Comparison of ENCODE assay signal across 1 cellular context in the genomic region with DNA sequence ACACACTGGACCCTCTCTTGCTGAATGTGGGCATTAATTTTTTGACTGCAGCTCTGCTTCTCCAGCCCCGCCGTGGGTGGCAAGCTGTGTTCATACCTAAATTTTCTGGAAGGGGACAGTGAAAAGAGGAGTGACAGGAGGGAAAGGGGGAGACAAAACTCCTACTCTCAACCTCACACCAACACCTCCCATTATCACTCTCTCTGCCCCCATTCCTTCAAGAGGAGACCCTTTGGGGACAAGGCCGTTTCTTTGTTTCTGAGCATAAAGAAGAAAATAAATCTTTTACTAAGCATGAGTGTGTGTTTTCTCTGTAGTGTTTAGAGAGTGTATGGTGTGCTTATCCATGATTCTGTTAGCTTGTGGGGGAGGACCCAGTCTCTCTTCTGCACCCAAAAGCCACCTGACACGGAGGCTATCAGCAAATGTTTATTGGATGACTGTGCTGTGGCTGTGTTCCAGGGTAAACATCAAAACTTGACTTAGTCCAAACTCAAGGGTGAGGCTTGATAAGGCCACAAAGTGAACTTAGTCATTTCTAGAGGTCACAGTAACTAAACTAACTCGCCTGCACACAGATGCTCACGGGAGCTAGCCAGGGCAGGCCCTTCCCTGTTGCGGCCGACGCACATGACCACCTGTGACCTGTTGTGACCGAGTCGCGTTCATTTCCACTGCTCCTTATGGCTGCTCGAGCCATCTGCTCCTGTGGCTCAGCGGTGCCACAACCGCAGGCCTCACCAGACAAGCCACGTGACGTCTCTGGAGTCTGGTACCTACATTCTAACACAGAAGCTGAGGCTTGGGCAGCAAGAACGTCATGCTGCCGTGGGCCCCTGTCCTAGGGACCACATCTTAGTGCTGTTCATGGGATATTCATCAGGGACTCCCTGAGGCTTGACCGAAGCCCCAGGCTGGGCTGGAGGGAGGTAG.
TF ChIP-seq lines count a peak whose summit lies in the region.

No MANE protein-coding gene starts in this region.

TF ChIP-seq in HepG2, 621 proteins besides CTCF, POLR2A, EP300 and RAD21 (continued from another document and continues in another):
- TF ChIP-seq SOX13 (IDR thresholded peaks at IDR 0.05), result 0 out of 2 replicates have a peak, but pooled peaks have one; percentile 36
- peak in 1 of 2 experiments; percentile 82; a peak in 1 of 4 replicates for TF ChIP-seq SOX13 (CRISPR knock-in tag; conservative IDR thresholded peaks at IDR 0.05 in 1 of 2, IDR thresholded peaks at IDR 0.05 in 1 of 2)
- TF ChIP-seq SIX1 (CRISPR knock-in tag; IDR thresholded peaks at IDR 0.05; ENCODE audit: borderline replicate concordance), result 0 out of 2 replicates have a peak, but pooled peaks have one; percentile 24
- TF ChIP-seq, protein P1, sequence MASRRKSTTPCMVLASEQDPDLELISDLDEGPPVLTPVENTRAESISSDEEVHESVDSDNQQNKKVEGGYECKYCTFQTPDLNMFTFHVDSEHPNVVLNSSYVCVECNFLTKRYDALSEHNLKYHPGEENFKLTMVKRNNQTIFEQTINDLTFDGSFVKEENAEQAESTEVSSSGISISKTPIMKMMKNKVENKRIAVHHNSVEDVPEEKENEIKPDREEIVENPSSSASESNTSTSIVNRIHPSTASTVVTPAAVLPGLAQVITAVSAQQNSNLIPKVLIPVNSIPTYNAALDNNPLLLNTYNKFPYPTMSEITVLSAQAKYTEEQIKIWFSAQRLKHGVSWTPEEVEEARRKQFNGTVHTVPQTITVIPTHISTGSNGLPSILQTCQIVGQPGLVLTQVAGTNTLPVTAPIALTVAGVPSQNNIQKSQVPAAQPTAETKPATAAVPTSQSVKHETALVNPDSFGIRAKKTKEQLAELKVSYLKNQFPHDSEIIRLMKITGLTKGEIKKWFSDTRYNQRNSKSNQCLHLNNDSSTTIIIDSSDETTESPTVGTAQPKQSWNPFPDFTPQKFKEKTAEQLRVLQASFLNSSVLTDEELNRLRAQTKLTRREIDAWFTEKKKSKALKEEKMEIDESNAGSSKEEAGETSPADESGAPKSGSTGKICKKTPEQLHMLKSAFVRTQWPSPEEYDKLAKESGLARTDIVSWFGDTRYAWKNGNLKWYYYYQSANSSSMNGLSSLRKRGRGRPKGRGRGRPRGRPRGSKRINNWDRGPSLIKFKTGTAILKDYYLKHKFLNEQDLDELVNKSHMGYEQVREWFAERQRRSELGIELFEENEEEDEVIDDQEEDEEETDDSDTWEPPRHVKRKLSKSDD (CRISPR knock-in tag; IDR thresholded peaks at IDR 0.05; ENCODE audit: low read depth), result peak; percentile 83
- peak; percentile 46; the same call in 1 of the 2 replicates for TF ChIP-seq ISL2 (CRISPR knock-in tag; IDR thresholded peaks at IDR 0.05)
- no peak for TF ChIP-seq ATF7 (IDR thresholded peaks at IDR 0.05)
- TF ChIP-seq ATF7 (CRISPR knock-in tag; IDR thresholded peaks at IDR 0.05), result peak; percentile 34; the same call in 1 of the 2 replicates
- TF ChIP-seq ZNF570 (CRISPR knock-in tag; IDR thresholded peaks at IDR 0.05; ENCODE audit: borderline replicate concordance), result no peak
- TF ChIP-seq, protein P2, sequence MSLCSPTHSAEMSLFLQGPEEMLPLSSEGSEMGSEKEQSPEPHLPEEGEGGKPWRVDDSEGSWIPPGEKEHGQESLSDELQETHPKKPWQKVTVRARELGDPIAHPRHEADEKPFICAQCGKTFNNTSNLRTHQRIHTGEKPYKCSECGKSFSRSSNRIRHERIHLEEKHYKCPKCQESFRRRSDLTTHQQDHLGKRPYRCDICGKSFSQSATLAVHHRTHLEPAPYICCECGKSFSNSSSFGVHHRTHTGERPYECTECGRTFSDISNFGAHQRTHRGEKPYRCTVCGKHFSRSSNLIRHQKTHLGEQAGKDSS (CRISPR knock-in tag; IDR thresholded peaks at IDR 0.05; ENCODE audit: borderline replicate concordance, low read depth), result peak; percentile 62; the same call in 1 of the 2 replicates
- TF ChIP-seq, protein P3, sequence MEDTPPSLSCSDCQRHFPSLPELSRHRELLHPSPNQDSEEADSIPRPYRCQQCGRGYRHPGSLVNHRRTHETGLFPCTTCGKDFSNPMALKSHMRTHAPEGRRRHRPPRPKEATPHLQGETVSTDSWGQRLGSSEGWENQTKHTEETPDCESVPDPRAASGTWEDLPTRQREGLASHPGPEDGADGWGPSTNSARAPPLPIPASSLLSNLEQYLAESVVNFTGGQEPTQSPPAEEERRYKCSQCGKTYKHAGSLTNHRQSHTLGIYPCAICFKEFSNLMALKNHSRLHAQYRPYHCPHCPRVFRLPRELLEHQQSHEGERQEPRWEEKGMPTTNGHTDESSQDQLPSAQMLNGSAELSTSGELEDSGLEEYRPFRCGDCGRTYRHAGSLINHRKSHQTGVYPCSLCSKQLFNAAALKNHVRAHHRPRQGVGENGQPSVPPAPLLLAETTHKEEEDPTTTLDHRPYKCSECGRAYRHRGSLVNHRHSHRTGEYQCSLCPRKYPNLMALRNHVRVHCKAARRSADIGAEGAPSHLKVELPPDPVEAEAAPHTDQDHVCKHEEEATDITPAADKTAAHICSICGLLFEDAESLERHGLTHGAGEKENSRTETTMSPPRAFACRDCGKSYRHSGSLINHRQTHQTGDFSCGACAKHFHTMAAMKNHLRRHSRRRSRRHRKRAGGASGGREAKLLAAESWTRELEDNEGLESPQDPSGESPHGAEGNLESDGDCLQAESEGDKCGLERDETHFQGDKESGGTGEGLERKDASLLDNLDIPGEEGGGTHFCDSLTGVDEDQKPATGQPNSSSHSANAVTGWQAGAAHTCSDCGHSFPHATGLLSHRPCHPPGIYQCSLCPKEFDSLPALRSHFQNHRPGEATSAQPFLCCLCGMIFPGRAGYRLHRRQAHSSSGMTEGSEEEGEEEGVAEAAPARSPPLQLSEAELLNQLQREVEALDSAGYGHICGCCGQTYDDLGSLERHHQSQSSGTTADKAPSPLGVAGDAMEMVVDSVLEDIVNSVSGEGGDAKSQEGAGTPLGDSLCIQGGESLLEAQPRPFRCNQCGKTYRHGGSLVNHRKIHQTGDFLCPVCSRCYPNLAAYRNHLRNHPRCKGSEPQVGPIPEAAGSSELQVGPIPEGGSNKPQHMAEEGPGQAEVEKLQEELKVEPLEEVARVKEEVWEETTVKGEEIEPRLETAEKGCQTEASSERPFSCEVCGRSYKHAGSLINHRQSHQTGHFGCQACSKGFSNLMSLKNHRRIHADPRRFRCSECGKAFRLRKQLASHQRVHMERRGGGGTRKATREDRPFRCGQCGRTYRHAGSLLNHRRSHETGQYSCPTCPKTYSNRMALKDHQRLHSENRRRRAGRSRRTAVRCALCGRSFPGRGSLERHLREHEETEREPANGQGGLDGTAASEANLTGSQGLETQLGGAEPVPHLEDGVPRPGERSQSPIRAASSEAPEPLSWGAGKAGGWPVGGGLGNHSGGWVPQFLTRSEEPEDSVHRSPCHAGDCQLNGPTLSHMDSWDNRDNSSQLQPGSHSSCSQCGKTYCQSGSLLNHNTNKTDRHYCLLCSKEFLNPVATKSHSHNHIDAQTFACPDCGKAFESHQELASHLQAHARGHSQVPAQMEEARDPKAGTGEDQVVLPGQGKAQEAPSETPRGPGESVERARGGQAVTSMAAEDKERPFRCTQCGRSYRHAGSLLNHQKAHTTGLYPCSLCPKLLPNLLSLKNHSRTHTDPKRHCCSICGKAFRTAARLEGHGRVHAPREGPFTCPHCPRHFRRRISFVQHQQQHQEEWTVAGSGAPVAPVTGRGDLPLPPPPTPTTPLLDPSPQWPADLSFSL (CRISPR knock-in tag; IDR thresholded peaks at IDR 0.05), result no peak
- peak; percentile 31; the same call in 1 of the 2 replicates for TF ChIP-seq MEIS2 (CRISPR knock-in tag; IDR thresholded peaks at IDR 0.05)
- TF ChIP-seq ZNF605 (CRISPR knock-in tag; IDR thresholded peaks at IDR 0.05), result 0 out of 2 replicates have a peak, but pooled peaks have one; percentile 54
- TF ChIP-seq, protein P4, sequence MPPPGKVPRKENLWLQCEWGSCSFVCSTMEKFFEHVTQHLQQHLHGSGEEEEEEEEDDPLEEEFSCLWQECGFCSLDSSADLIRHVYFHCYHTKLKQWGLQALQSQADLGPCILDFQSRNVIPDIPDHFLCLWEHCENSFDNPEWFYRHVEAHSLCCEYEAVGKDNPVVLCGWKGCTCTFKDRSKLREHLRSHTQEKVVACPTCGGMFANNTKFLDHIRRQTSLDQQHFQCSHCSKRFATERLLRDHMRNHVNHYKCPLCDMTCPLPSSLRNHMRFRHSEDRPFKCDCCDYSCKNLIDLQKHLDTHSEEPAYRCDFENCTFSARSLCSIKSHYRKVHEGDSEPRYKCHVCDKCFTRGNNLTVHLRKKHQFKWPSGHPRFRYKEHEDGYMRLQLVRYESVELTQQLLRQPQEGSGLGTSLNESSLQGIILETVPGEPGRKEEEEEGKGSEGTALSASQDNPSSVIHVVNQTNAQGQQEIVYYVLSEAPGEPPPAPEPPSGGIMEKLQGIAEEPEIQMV (CRISPR knock-in tag; IDR thresholded peaks at IDR 0.05; ENCODE audit: low read depth), result peak; percentile 87; the same call in 1 of the 2 replicates
- TF ChIP-seq, protein P5, sequence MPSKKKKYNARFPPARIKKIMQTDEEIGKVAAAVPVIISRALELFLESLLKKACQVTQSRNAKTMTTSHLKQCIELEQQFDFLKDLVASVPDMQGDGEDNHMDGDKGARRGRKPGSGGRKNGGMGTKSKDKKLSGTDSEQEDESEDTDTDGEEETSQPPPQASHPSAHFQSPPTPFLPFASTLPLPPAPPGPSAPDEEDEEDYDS (CRISPR knock-in tag; IDR thresholded peaks at IDR 0.05), result peak; percentile 39; the same call in 1 of the 2 replicates
- TF ChIP-seq ELF3 (CRISPR knock-in tag; IDR thresholded peaks at IDR 0.05), result peak; percentile 56; the same call in 1 of the 2 replicates
- peak; percentile 97 for TF ChIP-seq FOXA3 (CRISPR knock-in tag; IDR thresholded peaks at IDR 0.05)
- TF ChIP-seq ZFY (CRISPR knock-in tag; IDR thresholded peaks at IDR 0.05), result peak; percentile 84
- TF ChIP-seq POLR2G (IDR thresholded peaks at IDR 0.05; ENCODE audit: low read depth, low read length), result peak; percentile 80
- peak; percentile 89 for TF ChIP-seq ZNF746 (CRISPR knock-in tag; IDR thresholded peaks at IDR 0.05)
- 0 out of 2 replicates have a peak, but pooled peaks have one; percentile 28 for TF ChIP-seq REPIN1 (CRISPR knock-in tag; IDR thresholded peaks at IDR 0.05; ENCODE audit: borderline replicate concordance, low read depth)
- TF ChIP-seq HMG20A (CRISPR knock-in tag; IDR thresholded peaks at IDR 0.05; ENCODE audit: borderline replicate concordance), result peak; percentile 83; the same call in 1 of the 2 replicates
- peak; percentile 37; the same call in 1 of the 2 replicates for TF ChIP-seq ZNF768 (CRISPR knock-in tag; IDR thresholded peaks at IDR 0.05)
- TF ChIP-seq ZNF543 (CRISPR knock-in tag; IDR thresholded peaks at IDR 0.05), result 0 out of 2 replicates have a peak, but pooled peaks have one; percentile 10
- peak; percentile 49; the same call in 1 of the 2 replicates for TF ChIP-seq FOXK1 (CRISPR knock-in tag; IDR thresholded peaks at IDR 0.05; ENCODE audit: borderline replicate concordance, low read depth)
- no peak for TF ChIP-seq ZNF782 (CRISPR knock-in tag; IDR thresholded peaks at IDR 0.05; ENCODE audit: borderline replicate concordance)
- TF ChIP-seq RFX5 (IDR thresholded peaks at IDR 0.05; ENCODE audit: low read depth, low read length), result no peak
- TF ChIP-seq ZNF282 (IDR thresholded peaks at IDR 0.05; ENCODE audit: partially characterized antibody), result no peak
- TF ChIP-seq MIER3 (CRISPR knock-in tag; IDR thresholded peaks at IDR 0.05; ENCODE audit: borderline replicate concordance), result peak; percentile 46
- TF ChIP-seq ZNF205 (CRISPR knock-in tag; IDR thresholded peaks at IDR 0.05), result peak; percentile 77
- TF ChIP-seq KAT8 (CRISPR knock-in tag; IDR thresholded peaks at IDR 0.05), result peak; percentile 77
- TF ChIP-seq, protein P6, sequence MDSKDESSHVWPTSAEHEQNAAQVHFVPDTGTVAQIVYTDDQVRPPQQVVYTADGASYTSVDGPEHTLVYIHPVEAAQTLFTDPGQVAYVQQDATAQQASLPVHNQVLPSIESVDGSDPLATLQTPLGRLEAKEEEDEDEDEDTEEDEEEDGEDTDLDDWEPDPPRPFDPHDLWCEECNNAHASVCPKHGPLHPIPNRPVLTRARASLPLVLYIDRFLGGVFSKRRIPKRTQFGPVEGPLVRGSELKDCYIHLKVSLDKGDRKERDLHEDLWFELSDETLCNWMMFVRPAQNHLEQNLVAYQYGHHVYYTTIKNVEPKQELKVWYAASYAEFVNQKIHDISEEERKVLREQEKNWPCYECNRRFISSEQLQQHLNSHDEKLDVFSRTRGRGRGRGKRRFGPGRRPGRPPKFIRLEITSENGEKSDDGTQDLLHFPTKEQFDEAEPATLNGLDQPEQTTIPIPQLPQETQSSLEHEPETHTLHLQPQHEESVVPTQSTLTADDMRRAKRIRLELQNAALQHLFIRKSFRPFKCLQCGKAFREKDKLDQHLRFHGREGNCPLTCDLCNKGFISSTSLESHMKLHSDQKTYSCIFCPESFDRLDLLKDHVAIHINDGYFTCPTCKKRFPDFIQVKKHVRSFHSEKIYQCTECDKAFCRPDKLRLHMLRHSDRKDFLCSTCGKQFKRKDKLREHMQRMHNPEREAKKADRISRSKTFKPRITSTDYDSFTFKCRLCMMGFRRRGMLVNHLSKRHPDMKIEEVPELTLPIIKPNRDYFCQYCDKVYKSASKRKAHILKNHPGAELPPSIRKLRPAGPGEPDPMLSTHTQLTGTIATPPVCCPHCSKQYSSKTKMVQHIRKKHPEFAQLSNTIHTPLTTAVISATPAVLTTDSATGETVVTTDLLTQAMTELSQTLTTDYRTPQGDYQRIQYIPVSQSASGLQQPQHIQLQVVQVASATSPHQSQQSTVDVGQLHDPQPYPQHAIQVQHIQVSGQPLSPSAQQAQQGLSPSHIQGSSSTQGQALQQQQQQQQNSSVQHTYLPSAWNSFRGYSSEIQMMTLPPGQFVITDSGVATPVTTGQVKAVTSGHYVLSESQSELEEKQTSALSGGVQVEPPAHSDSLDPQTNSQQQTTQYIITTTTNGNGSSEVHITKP (CRISPR knock-in tag; IDR thresholded peaks at IDR 0.05; ENCODE audit: low read depth), result peak; percentile 56; the same call in 1 of the 2 replicates
